Comparison of ENCODE assay signal across 12 cellular contexts in the genomic region with DNA sequence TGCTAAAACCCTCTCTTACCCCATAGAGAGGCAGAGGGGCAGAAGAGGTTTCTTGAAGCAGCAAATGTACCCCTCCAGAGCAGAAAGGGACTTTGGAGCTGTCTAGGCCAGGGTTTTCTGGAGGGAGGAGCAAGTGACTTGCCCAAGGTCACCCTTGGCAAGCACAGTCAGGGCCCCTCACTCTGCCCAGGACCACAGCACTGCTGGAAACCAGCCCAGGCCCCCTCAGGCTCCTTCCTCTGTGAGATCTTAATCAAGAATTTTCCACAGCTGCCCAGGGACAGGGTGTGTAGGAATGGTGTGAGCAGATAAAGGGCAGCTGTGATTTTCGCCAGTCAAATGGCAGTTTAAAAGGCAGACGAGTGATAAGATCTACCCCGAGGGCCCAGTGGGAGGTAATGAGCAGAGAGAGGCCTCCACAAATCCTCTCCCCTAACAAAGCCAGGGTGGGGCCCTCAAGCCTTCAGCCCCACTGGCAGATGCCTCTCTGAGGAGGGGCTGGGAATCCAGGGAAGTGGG. TPM values are rescaled to one million over a fixed set of nuclear protein-coding genes. Genes with fewer than 3 reads are reported as not detected.
DNase-seq lines count a peak whose midpoint lies in the region; ATAC-seq and TF ChIP-seq lines count a peak whose summit lies in the region.
"Had no signal": no experiment of that assay in that cellular context is flagged by ENCODE, and none has a peak within 500 bp of the region (broad histone marks: within the 10 kb centered on the region; RNA-seq: fewer than 3 reads in every experiment).

No MANE protein-coding gene starts in this region.

- no peak for ATAC-seq in gastroesophageal sphincter

- TF ChIP-seq EP300 in gastroesophageal sphincter (IDR thresholded peaks at IDR 0.05): no peak

- TF ChIP-seq POLR2A in gastroesophageal sphincter (IDR thresholded peaks at IDR 0.05): no peak

- peaks cover 71 to 95% (median 85%) of the 10 kb centered on the region in 10 experiments for H3K4me1 ChIP-seq in BLaER1 treated with 17β-estradiol and CSF1 and Interleukin-3, amounts not matched to agents 10 nM and 100 nM
- no peaks in the 10 kb centered on the region for H3K4me1 ChIP-seq in gastroesophageal sphincter

- peak overlapping the region; percentile 21 to 98 (median 93); a peak in 20 of 22 replicates for H3K27ac ChIP-seq in BLaER1 treated with 17β-estradiol and CSF1 and Interleukin-3, amounts not matched to agents 10 nM and 100 nM
- H3K27ac ChIP-seq in SU-DHL-6 (ENCODE audit: low read depth, low read length): no peak overlapping the region
- no peak overlapping the region for H3K27ac ChIP-seq in gastroesophageal sphincter

- no peaks in the 10 kb centered on the region for H4K20me1 ChIP-seq in BLaER1 treated with 17β-estradiol and CSF1 and Interleukin-3, amounts not matched to agents 10 nM and 100 nM
- no peaks in the 10 kb centered on the region for H4K20me1 ChIP-seq in SU-DHL-6 (ENCODE audit: low read depth, low read length)

- H3K9me3 ChIP-seq in BLaER1 treated with 17β-estradiol and CSF1 and Interleukin-3, amounts not matched to agents 10 nM and 100 nM (replicated peaks in 1 of 11): no peaks in the 10 kb centered on the region
- H3K9me3 ChIP-seq in SU-DHL-6 (ENCODE audit: insufficient read depth, low read length): no peaks in the 10 kb centered on the region
- H3K9me3 ChIP-seq in gastroesophageal sphincter: no peaks in the 10 kb centered on the region

- H3K4me2 ChIP-seq in BLaER1 treated with 17β-estradiol and CSF1 and Interleukin-3, amounts not matched to agents 10 nM and 100 nM: peak overlapping the region; percentile 76 to 94 (median 85)
- no peak overlapping the region for H3K4me2 ChIP-seq in SU-DHL-6 (ENCODE audit: low read depth, low read length, poor library complexity, severe bottlenecking)

- H3K9me2 ChIP-seq in SU-DHL-6 (replicated peaks; ENCODE audit: insufficient read depth, low read length): no peaks in the 10 kb centered on the region

- H3K36me3 ChIP-seq in BLaER1 treated with 17β-estradiol and CSF1 and Interleukin-3, amounts not matched to agents 10 nM and 100 nM: no peaks in the 10 kb centered on the region
- H3K36me3 ChIP-seq in SU-DHL-6 (ENCODE audit: low read length) (no peaks in the 10 kb centered on the region), gastroesophageal sphincter (no peaks in the 10 kb centered on the region)

- H3K79me2 ChIP-seq in SU-DHL-6 (ENCODE audit: insufficient read depth, low read length): no peaks in the 10 kb centered on the region

- no peaks in the 10 kb centered on the region for H3F3A ChIP-seq in SU-DHL-6 (ENCODE audit: insufficient read depth)

- peak overlapping the region in 6 of 10 experiments; percentile 19 to 48 (median 33); a peak in 9 of 20 replicates for H3K4me3 ChIP-seq in BLaER1 treated with 17β-estradiol and CSF1 and Interleukin-3, amounts not matched to agents 10 nM and 100 nM
- no peak overlapping the region for H3K4me3 ChIP-seq in SU-DHL-6 (ENCODE audit: insufficient read depth, low read length, poor library complexity, severe bottlenecking)
- H3K4me3 ChIP-seq in gastroesophageal sphincter: no peak overlapping the region

- no peak overlapping the region for H2AFZ ChIP-seq in SU-DHL-6 (ENCODE audit: low read depth, low read length, severe bottlenecking)

- H3K27me3 ChIP-seq in BLaER1 treated with 17β-estradiol and CSF1 and Interleukin-3, amounts not matched to agents 10 nM and 100 nM: no peaks in the 10 kb centered on the region
- H3K27me3 ChIP-seq in SU-DHL-6 (ENCODE audit: low read length) (no peaks in the 10 kb centered on the region), gastroesophageal sphincter (peaks cover 9% of the 10 kb centered on the region)

- 39 to 60% methylated on average over 2 to 3 of the region's 3 CpGs for WGBS in gastroesophageal sphincter (ENCODE audit: low coverage in 1 of 2), 2 donors

- TF ChIP-seq CTCF in SU-DHL-6 (IDR thresholded peaks at IDR 0.05; ENCODE audit: insufficient read depth, low read length, poor library complexity, severe bottlenecking) (no peak), gastroesophageal sphincter (IDR thresholded peaks at IDR 0.05) (no peak)

- H3K9ac ChIP-seq in BLaER1 treated with 17β-estradiol and CSF1 and Interleukin-3, amounts not matched to agents 10 nM and 100 nM: peak overlapping the region; percentile 10 to 88 (median 80); a peak in 20 of 22 replicates
- peak overlapping the region; percentile 4; the same call in 1 of the 2 replicates for H3K9ac ChIP-seq in SU-DHL-6 (ENCODE audit: low read length)

- DNase-seq in H4 (ENCODE audit: low spot score): peak; percentile 55
- DNase-seq in left kidney (ENCODE audit: low read depth, low spot score): peak; percentile 57
- no peak for DNase-seq in SHP77 (lab: John Stamatoyannopoulos, UW)
- no peak for DNase-seq in NCI-H2107 treated with DMSO at 0.1 percent for 48 hours (lab: John Stamatoyannopoulos, UW; ENCODE audit: unreplicated experiment)
- DNase-seq in NCI-H1417 treated with DMSO at 0.1 percent for 48 hours (lab: John Stamatoyannopoulos, UW): no peak
- DNase-seq: DMS79 treated with DMSO at 0.1 percent for 48 hours; effector CD4-positive, alpha-beta T cell had no signal

RNA-seq across cellular contexts. Expression of gene SLC12A3, which starts 3.9 kb away (rescaled TPM):
- total RNA-seq in H4 (2014; rRNA removed; shearing (Covaris generic)): not detected in 2 replicates
- not detected for total RNA-seq in gastroesophageal sphincter
- total RNA-seq: activated CD8-positive, alpha-beta memory T cell treated with anti-CD3 and anti-CD28 coated beads for 36 hours; lower leg skin had no signal

Comparison
In these comparisons a context has a peak if more than half of its experiments do, and no peak if none do; other contexts are left out.
1. H3K27ac ChIP-seq: peak in BLaER1 treated with 17β-estradiol and CSF1 and Interleukin-3, amounts not matched to agents 10 nM and 100 nM (11 of 11); none in SU-DHL-6 (single experiment) and gastroesophageal sphincter (0 of 4).
2. H3K4me3 ChIP-seq: peak in BLaER1 treated with 17β-estradiol and CSF1 and Interleukin-3, amounts not matched to agents 10 nM and 100 nM (6 of 10); none in SU-DHL-6 (single experiment) and gastroesophageal sphincter (0 of 2).
3. DNase-seq: peak in H4 (single experiment) and left kidney (single experiment); none in SHP77 (0 of 2), NCI-H2107 treated with DMSO at 0.1 percent for 48 hours (single experiment) and NCI-H1417 treated with DMSO at 0.1 percent for 48 hours (single experiment).